ENCODE assay signal across 13 cellular contexts in genomic region chr17:81052199-81052997, GRCh38. TPM values are rescaled to one million over a fixed set of nuclear protein-coding genes. Genes with fewer than 3 reads are reported as not detected.
DNase-seq lines count a peak whose midpoint lies in the region; ATAC-seq and TF ChIP-seq lines count a peak whose summit lies in the region.
"Had no signal": no experiment of that assay in that cellular context is flagged by ENCODE, and none has a peak within 500 bp of the region (broad histone marks: within the 10 kb centered on the region; RNA-seq: fewer than 3 reads in every experiment).

No MANE protein-coding gene starts in this region.

- H3K36me3 ChIP-seq in HUES64 (ENCODE audit: insufficient read depth, low read length), result 0 out of 2 replicates have a peak, but pooled peaks cover 3% of the 10 kb centered on the region
- H3K36me3 ChIP-seq in stomach, result peaks cover 6 to 22% (median 15%) of the 10 kb centered on the region in 4 donors
- H3K36me3 ChIP-seq: neutrophil had no signal

- DNase-seq in right cardiac atrium, result peak in 2 of 3 donors; percentile 63 to 74
- no peak for DNase-seq in stomach
- no peak for DNase-seq in H4 (ENCODE audit: low spot score)
- no peak for DNase-seq in stimulated activated CD4-positive, alpha-beta T cell treated with anti-CD3 and anti-CD28 coated beads, Interleukin-2, amount 100 ng/mL, for 48 hours
- DNase-seq: amniotic stem cell; MV-4-11; stimulated activated CD4-positive, alpha-beta T cell treated with anti-CD3 and anti-CD28 coated beads, Interleukin-4, amount 100 ng/mL, for 24 hours; testis had no signal

- no peak overlapping the region for H3K4me3 ChIP-seq in HUES64 (ENCODE audit: low read length)
- H3K4me3 ChIP-seq in right cardiac atrium (ENCODE audit: low read length), result no peak overlapping the region
- no peak overlapping the region for H3K4me3 ChIP-seq in stomach
- H3K4me3 ChIP-seq: testis had no signal

- ATAC-seq in right cardiac atrium, result peak in 1 of 2 donors; percentile 62
- ATAC-seq in GM18867 (IDR thresholded peaks at IDR 0.05; ENCODE audit: unreplicated experiment), result no peak
- ATAC-seq in HG02610 (IDR thresholded peaks at IDR 0.05; ENCODE audit: unreplicated experiment), result no peak

- no peak for TF ChIP-seq EP300 in stomach (IDR thresholded peaks at IDR 0.05)

- TF ChIP-seq CTCF in VCaP (conservative IDR thresholded peaks at IDR 0.05) (no peak), stomach (IDR thresholded peaks at IDR 0.05) (no peak)

- no peak for TF ChIP-seq POLR2A in stomach (IDR thresholded peaks at IDR 0.05)

- H3K4me1 ChIP-seq in HUES64 (ENCODE audit: insufficient read depth, low read length) (0 out of 2 replicates have a peak, but pooled peaks cover 3% of the 10 kb centered on the region), right cardiac atrium (ENCODE audit: control insufficient read depth, insufficient read depth, low read length) (peaks cover 9% of the 10 kb centered on the region), stomach (peaks cover 69 to 80% (median 72%) of the 10 kb centered on the region in 4 donors)

- H3K27ac ChIP-seq in HUES64 (ENCODE audit: low read depth, low read length) (no peak overlapping the region; the same call in 1 of the 2 replicates), VCaP (peak overlapping the region; percentile 41), right cardiac atrium (ENCODE audit: low read length) (peak overlapping the region; percentile 13), stomach (peak overlapping the region; percentile 6 to 89 (median 77))
- H3K27ac ChIP-seq: neutrophil, testis had no signal

- 80% methylated on average over 30 of the region's 31 CpGs for WGBS in HUES64
- 67% methylated on average over 31 of the region's 31 CpGs for WGBS in right cardiac atrium
- 41 to 64% (median 55%) methylated on average over 27 to 31 of the region's 31 CpGs for WGBS in stomach, 5 donors

- H3K27me3 ChIP-seq in HUES64 (ENCODE audit: insufficient read depth, low read length), result no peaks in the 10 kb centered on the region
- no peaks in the 10 kb centered on the region for H3K27me3 ChIP-seq in right cardiac atrium (ENCODE audit: control insufficient read depth, insufficient read depth)
- H3K27me3 ChIP-seq in stomach, result no peaks in the 10 kb centered on the region
- H3K27me3 ChIP-seq: testis had no signal

- H3K9me3 ChIP-seq in HUES64 (ENCODE audit: insufficient read depth, low read depth, low read length) (no peaks in the 10 kb centered on the region), right cardiac atrium (ENCODE audit: control insufficient read depth, low read length) (no peaks in the 10 kb centered on the region), stomach (no peaks in the 10 kb centered on the region)
- H3K9me3 ChIP-seq: neutrophil, testis had no signal

- peak overlapping the region; percentile 17; the same call in 1 of the 2 replicates for H3K9ac ChIP-seq in HUES64 (ENCODE audit: low read depth, low read length)

- intact Hi-C loops in right cardiac atrium (cut with DNase I) (no loop called here), stomach (cut with DNase I; ENCODE audit: low total_unique reads) (no loop called here)

RNA-seq across cellular contexts. Expression of gene BAIAP2, which starts 17.4 kb away (rescaled TPM):
- polyA plus RNA-seq in HUES64 (2013, experiment 1 of 2), result 14.3 TPM
- polyA plus RNA-seq in HUES64 (2013, experiment 2 of 2), result 13.9 TPM
- 10 to 100 TPM; 20.5 to 39.5 (median 33.8) TPM for total RNA-seq in right cardiac atrium
- polyA plus RNA-seq in right cardiac atrium, result 31.8 TPM
- 100 to 1,000 TPM in 2 of 5 donors, 10 to 100 TPM in 3; 21.1 to 263 (median 96.9) TPM for total RNA-seq in stomach
- 10 to 100 TPM; 37.5 to 66.1 (median 46.6) TPM for polyA plus RNA-seq in stomach
- 42.4 and 47.7 TPM in 2 replicates for total RNA-seq in H4 (2014; rRNA removed; shearing (Covaris generic))

Comparison
In these comparisons a context has a peak if more than half of its experiments do, and no peak if none do; other contexts are left out.
1. DNase-seq: peak in right cardiac atrium (2 of 3); none in stomach (single experiment), H4 (single experiment) and stimulated activated CD4-positive, alpha-beta T cell treated with anti-CD3 and anti-CD28 coated beads, Interleukin-2, amount 100 ng/mL, for 48 hours (0 of 2).